Comparison of ENCODE assay signal across 33 cellular contexts in genomic region chr5:651296-652022, GRCh38. TPM values are rescaled to one million over a fixed set of nuclear protein-coding genes. Genes with fewer than 3 reads are reported as not detected.
"Had no signal": no experiment of that assay in that cellular context is flagged by ENCODE, and none has a peak within 500 bp of the region (broad histone marks: within the 10 kb centered on the region; RNA-seq: fewer than 3 reads in every experiment).

No MANE protein-coding gene starts in this region.

- H3K27ac Mint-ChIP-seq: activated CD4-positive, alpha-beta memory T cell treated with anti-CD3 and anti-CD28 coated beads for 36 hours; activated CD4-positive, alpha-beta T cell treated with anti-CD3 and anti-CD28 coated beads, Interleukin-2, amount 10 ng/mL, durations not matched to agents 24 days and 14 days; activated naive CD4-positive, alpha-beta T cell treated with anti-CD3 and anti-CD28 coated beads, Interleukin-2, amount 50 U/mL, for 24 hours; activated naive CD8-positive, alpha-beta T cell treated with anti-CD3 and anti-CD28 coated beads, Interleukin-2, amount 50 U/mL, for 24 hours; activated T-helper 17 cell treated with anti-CD3 and anti-CD28 coated beads, Interleukin-2, amount 50 U/mL, for 72 hours; nephron progenitor cell; stimulated activated naive B cell treated with anti-CD40 and anti-IgM and Interleukin-4, amounts not matched to agents 10 μg/mL and 1 μg/mL and 100 μg/mL, for 72 hours; T-helper 1 cell treated with Interleukin-12 subunit alpha and Interleukin-12 subunit beta and Interleukin-4 antibody, amounts not matched to agents 30 μg/mL and 1 μg/mL, for 36 hours had no signal

- DNase-seq: activated CD4-positive, alpha-beta memory T cell treated with anti-CD3 and anti-CD28 coated beads for 36 hours; activated CD4-positive, alpha-beta T cell treated with anti-CD3 and anti-CD28 coated beads, Interleukin-2, amount 10 ng/mL, durations not matched to agents 24 days and 14 days; activated CD4-positive, CD25-positive, alpha-beta regulatory T cell treated with anti-CD3 and anti-CD28 coated beads, Interleukin-2, amount 50 U/mL, for 72 hours; activated CD8-positive, alpha-beta memory T cell treated with anti-CD3 and anti-CD28 coated beads, Interleukin-2, amount 50 U/mL, for 4 hours; activated gamma-delta T cell treated with Interleukin-2 at 50 U/mL for 16 hours; activated naive CD8-positive, alpha-beta T cell treated with anti-CD3 and anti-CD28 coated beads, Interleukin-2, amount 50 U/mL, for 24 hours; activated T-cell treated with anti-CD3 and anti-CD28 coated beads, Interleukin-2, amount 50 U/mL, for 1 hour; amygdala; central memory CD4-positive, alpha-beta T cell; dermis blood vessel endothelial cell; effector CD4-positive, alpha-beta T cell; foreskin keratinocyte; heart left ventricle; hypothalamus; immature natural killer cell; left lung; nephron progenitor cell; retina; stimulated activated CD4-positive, alpha-beta T cell treated with anti-CD3 and anti-CD28 coated beads, Interleukin-15, amount 100 ng/mL, for 24 hours; stimulated activated CD4-positive, alpha-beta T cell treated with anti-CD3 and anti-CD28 coated beads, Interleukin-2, amount 100 ng/mL, for 24 hours; stimulated activated naive B cell treated with anti-CD40 and anti-IgM and Interleukin-4, amounts not matched to agents 10 μg/mL and 1 μg/mL and 100 μg/mL, for 72 hours; T1000; trophoblast cell had no signal

- H3K9me3 ChIP-seq: esophagus muscularis mucosa, heart left ventricle, left lung, mucosa of descending colon, ovary, prostate gland, testis had no signal

- H3K27me3 ChIP-seq: esophagus muscularis mucosa, foreskin keratinocyte, heart left ventricle, left lung, ovary, testis had no signal

- ATAC-seq: activated naive CD8-positive, alpha-beta T cell treated with anti-CD3 and anti-CD28 coated beads, Interleukin-2, amount 50 U/mL, for 24 hours; activated T-helper 17 cell treated with anti-CD3 and anti-CD28 coated beads, Interleukin-2, amount 50 U/mL, for 72 hours; foreskin keratinocyte; left lung; mucosa of descending colon; stimulated activated naive B cell treated with anti-CD40 and anti-IgM and Interleukin-4, amounts not matched to agents 10 μg/mL and 1 μg/mL and 100 μg/mL, for 72 hours had no signal

- H3K27ac ChIP-seq: esophagus muscularis mucosa, foreskin keratinocyte, heart left ventricle, left lung, ovary, prostate gland, testis had no signal

- H3K27me3 Mint-ChIP-seq: activated CD4-positive, alpha-beta memory T cell treated with anti-CD3 and anti-CD28 coated beads for 36 hours; activated CD4-positive, alpha-beta T cell treated with anti-CD3 and anti-CD28 coated beads, Interleukin-2, amount 10 ng/mL, durations not matched to agents 24 days and 14 days; activated naive CD4-positive, alpha-beta T cell treated with anti-CD3 and anti-CD28 coated beads, Interleukin-2, amount 50 U/mL, for 24 hours; activated naive CD8-positive, alpha-beta T cell treated with anti-CD3 and anti-CD28 coated beads, Interleukin-2, amount 50 U/mL, for 24 hours; activated T-helper 17 cell treated with anti-CD3 and anti-CD28 coated beads, Interleukin-2, amount 50 U/mL, for 72 hours; stimulated activated naive B cell treated with anti-CD40 and anti-IgM and Interleukin-4, amounts not matched to agents 10 μg/mL and 1 μg/mL and 100 μg/mL, for 72 hours had no signal

- H3K4me3 ChIP-seq: esophagus muscularis mucosa, heart left ventricle, left lung, lung, mucosa of descending colon, ovary, prostate gland, smooth muscle cell, testis had no signal

- H3K9me3 Mint-ChIP-seq: activated CD4-positive, alpha-beta memory T cell treated with anti-CD3 and anti-CD28 coated beads for 36 hours; activated CD4-positive, alpha-beta T cell treated with anti-CD3 and anti-CD28 coated beads, Interleukin-2, amount 10 ng/mL, durations not matched to agents 24 days and 14 days; activated naive CD4-positive, alpha-beta T cell treated with anti-CD3 and anti-CD28 coated beads, Interleukin-2, amount 50 U/mL, for 24 hours; activated naive CD8-positive, alpha-beta T cell treated with anti-CD3 and anti-CD28 coated beads, Interleukin-2, amount 50 U/mL, for 24 hours; activated T-helper 17 cell treated with anti-CD3 and anti-CD28 coated beads, Interleukin-2, amount 50 U/mL, for 72 hours; stimulated activated naive B cell treated with anti-CD40 and anti-IgM and Interleukin-4, amounts not matched to agents 10 μg/mL and 1 μg/mL and 100 μg/mL, for 72 hours; T-helper 1 cell treated with Interleukin-12 subunit alpha and Interleukin-12 subunit beta and Interleukin-4 antibody, amounts not matched to agents 30 μg/mL and 1 μg/mL, for 36 hours had no signal

- H3K4me3 Mint-ChIP-seq: activated CD4-positive, alpha-beta memory T cell treated with anti-CD3 and anti-CD28 coated beads for 36 hours; activated CD4-positive, alpha-beta T cell treated with anti-CD3 and anti-CD28 coated beads, Interleukin-2, amount 10 ng/mL, durations not matched to agents 24 days and 14 days; activated naive CD4-positive, alpha-beta T cell treated with anti-CD3 and anti-CD28 coated beads, Interleukin-2, amount 50 U/mL, for 24 hours; activated naive CD8-positive, alpha-beta T cell treated with anti-CD3 and anti-CD28 coated beads, Interleukin-2, amount 50 U/mL, for 24 hours; activated T-helper 17 cell treated with anti-CD3 and anti-CD28 coated beads, Interleukin-2, amount 50 U/mL, for 72 hours; nephron progenitor cell; stimulated activated naive B cell treated with anti-CD40 and anti-IgM and Interleukin-4, amounts not matched to agents 10 μg/mL and 1 μg/mL and 100 μg/mL, for 72 hours; T-helper 1 cell treated with Interleukin-12 subunit alpha and Interleukin-12 subunit beta and Interleukin-4 antibody, amounts not matched to agents 30 μg/mL and 1 μg/mL, for 36 hours had no signal

- H3K36me3 ChIP-seq: ovary, prostate gland had no signal

- H3K4me1 ChIP-seq: esophagus muscularis mucosa, foreskin keratinocyte, heart left ventricle, left lung, prostate gland had no signal

- H3K4me1 Mint-ChIP-seq: activated CD4-positive, alpha-beta T cell treated with anti-CD3 and anti-CD28 coated beads, Interleukin-2, amount 10 ng/mL, durations not matched to agents 24 days and 14 days; activated naive CD4-positive, alpha-beta T cell treated with anti-CD3 and anti-CD28 coated beads, Interleukin-2, amount 50 U/mL, for 24 hours; activated naive CD8-positive, alpha-beta T cell treated with anti-CD3 and anti-CD28 coated beads, Interleukin-2, amount 50 U/mL, for 24 hours; activated T-helper 17 cell treated with anti-CD3 and anti-CD28 coated beads, Interleukin-2, amount 50 U/mL, for 72 hours; nephron progenitor cell had no signal

RNA-seq across cellular contexts. Expression of gene TPPP, which starts 41.7 kb away (rescaled TPM):
- total RNA-seq: activated CD4-positive, alpha-beta T cell treated with anti-CD3 and anti-CD28 coated beads, Interleukin-2, amount 10 ng/mL, durations not matched to agents 24 days and 14 days; smooth muscle cell had no signal
- polyA plus RNA-seq: smooth muscle cell had no signal
